11 cellular contexts compared by ENCODE assay signal in genomic region chr19:50427318-50427925, GRCh38. TPM values are rescaled to one million over a fixed set of nuclear protein-coding genes. Genes with fewer than 3 reads are reported as not detected.
A peak's percentile ranks its signal among the peaks of the same experiment; 100 is the strongest.
DNase-seq lines count a peak whose midpoint lies in the region; ATAC-seq and TF ChIP-seq lines count a peak whose summit lies in the region.
"Had no signal": no experiment of that assay in that cellular context is flagged by ENCODE, and none has a peak within 500 bp of the region (broad histone marks: within the 10 kb centered on the region; RNA-seq: fewer than 3 reads in every experiment).

No MANE protein-coding gene starts in this region.

- peak overlapping the region; percentile 71 for H3K4me2 ChIP-seq in skeletal muscle satellite cell (ENCODE audit: low read length)
- H3K4me2 ChIP-seq: KMS-11 had no signal

- ATAC-seq in GM18858 (IDR thresholded peaks at IDR 0.05; ENCODE audit: unreplicated experiment) (no peak), HG03565 (IDR thresholded peaks at IDR 0.05; ENCODE audit: unreplicated experiment) (no peak), HG03469 (IDR thresholded peaks at IDR 0.05; ENCODE audit: unreplicated experiment) (no peak)

- CTCF ChIA-PET in HEK293T (lab: Yijun Ruan, JAX): no interaction called here

- H3K36me3 ChIP-seq in ES-I3 (ENCODE audit: insufficient read depth, low read length): no peaks in the 10 kb centered on the region
- H3K36me3 ChIP-seq in skeletal muscle satellite cell (ENCODE audit: insufficient read depth, low read length): no peaks in the 10 kb centered on the region
- H3K36me3 ChIP-seq: pancreas had no signal

- peak overlapping the region; percentile 58 for H3K27ac ChIP-seq in VCaP
- H3K27ac ChIP-seq: KMS-11 had no signal

- TF ChIP-seq CTCF in VCaP (conservative IDR thresholded peaks at IDR 0.05): no peak
- no peak for TF ChIP-seq CTCF in fibroblast of villous mesenchyme (IDR thresholded peaks at IDR 0.05; ENCODE audit: insufficient read depth, low read depth, low read length)

- H3K9me3 ChIP-seq in ES-I3 (ENCODE audit: control insufficient read depth, insufficient read depth, low read length): no peaks in the 10 kb centered on the region
- no peaks in the 10 kb centered on the region for H3K9me3 ChIP-seq in skeletal muscle satellite cell (replicated peaks; ENCODE audit: low read length)
- H3K9me3 ChIP-seq: pancreas had no signal

- H3K4me3 ChIP-seq in fibroblast of villous mesenchyme (ENCODE audit: low read depth, low read length) (peak overlapping the region; percentile 21), skeletal muscle satellite cell (ENCODE audit: low read length) (no peak overlapping the region)

- POLR2A ChIA-PET in HEK293T (lab: Yijun Ruan, JAX): no interaction called here

- H3K9ac ChIP-seq in ES-I3 (ENCODE audit: low read depth, low read length) (peak overlapping the region; percentile 35; the same call in 1 of the 2 replicates), skeletal muscle satellite cell (ENCODE audit: low read depth, low read length) (no peak overlapping the region)
- H3K9ac ChIP-seq: KMS-11 had no signal

- H3K4me1 ChIP-seq in ES-I3 (ENCODE audit: insufficient read depth, low read length): peaks cover 7% of the 10 kb centered on the region; the same call in 1 of the 2 replicates
- H3K4me1 ChIP-seq in skeletal muscle satellite cell (ENCODE audit: control insufficient read depth, insufficient read depth, low read length): peaks cover 10% of the 10 kb centered on the region

- H3K27me3 ChIP-seq in skeletal muscle satellite cell (ENCODE audit: control insufficient read depth, insufficient read depth, low read length): peaks cover 24% of the 10 kb centered on the region
- H3K27me3 ChIP-seq: pancreas had no signal

- DNase-seq in fibroblast of villous mesenchyme (ENCODE audit: low read depth) (no peak), HEK293T (ENCODE audit: extremely low spot score) (no peak)
- DNase-seq: activated CD4-positive, CD25-positive, alpha-beta regulatory T cell had no signal

TF ChIP-seq in HEK293T, 16 proteins besides CTCF, POLR2A, EP300 and RAD21:
- TF ChIP-seq ZNF384 (IDR thresholded peaks at IDR 0.05) (no peak), FOXA1 (IDR thresholded peaks at IDR 0.05) (no peak), ARNT (IDR thresholded peaks at IDR 0.05) (no peak), SP1 (IDR thresholded peaks at IDR 0.05) (no peak), ELF4 (IDR thresholded peaks at IDR 0.05) (no peak), TARDBP (IDR thresholded peaks at IDR 0.05) (no peak), NFRKB (IDR thresholded peaks at IDR 0.05) (no peak), L3MBTL2 (conservative IDR thresholded peaks at IDR 0.05) (no peak), CTBP1 (IDR thresholded peaks at IDR 0.05; ENCODE audit: borderline replicate concordance) (no peak), PKNOX1 (IDR thresholded peaks at IDR 0.05) (no peak), BHLHE40 (IDR thresholded peaks at IDR 0.05; ENCODE audit: borderline replicate concordance) (no peak), HDGF (IDR thresholded peaks at IDR 0.05; ENCODE audit: borderline replicate concordance) (no peak), FOXK2 (IDR thresholded peaks at IDR 0.05) (no peak), SUZ12 (IDR thresholded peaks at IDR 0.05) (no peak), FOXM1 (IDR thresholded peaks at IDR 0.05; ENCODE audit: borderline replicate concordance) (no peak), LEF1 (IDR thresholded peaks at IDR 0.05; ENCODE audit: borderline replicate concordance) (no peak)

RNA-seq across cellular contexts. Expression of gene MYBPC2, which starts 5.3 kb away (rescaled TPM):
- under 0.01 TPM in 1 of 2 replicates, not detected in the other for total RNA-seq in fibroblast of villous mesenchyme
- total RNA-seq in skeletal muscle satellite cell (2012; rRNA removed): 1.7 TPM in 1 of 2 replicates, not detected in the other

RNA-seq across cellular contexts. Expression of gene SPIB, which starts 8.7 kb away (rescaled TPM):
- not detected in 2 replicates for total RNA-seq in fibroblast of villous mesenchyme
- not detected in 2 replicates for total RNA-seq in skeletal muscle satellite cell (2012; rRNA removed)

RNA-seq across cellular contexts. Expression of gene POLD1, which starts 43.3 kb away (rescaled TPM):
- 22.9 and 25.0 TPM in 2 replicates for total RNA-seq in fibroblast of villous mesenchyme
- total RNA-seq in skeletal muscle satellite cell (2012; rRNA removed): 35.5 and 37.6 TPM in 2 replicates

RNA-seq across cellular contexts. Expression of gene EMC10, which starts 48.9 kb away (rescaled TPM):
- total RNA-seq in fibroblast of villous mesenchyme: 38.7 and 40.6 TPM in 2 replicates
- total RNA-seq in skeletal muscle satellite cell (2012; rRNA removed): 42.8 and 46.9 TPM in 2 replicates

RNA-seq across cellular contexts. Expression of gene GARIN5A, which starts 49.2 kb away (rescaled TPM):
- total RNA-seq in fibroblast of villous mesenchyme: 0.32 TPM in 1 of 2 replicates, not detected in the other
- total RNA-seq in skeletal muscle satellite cell (2012; rRNA removed): under 0.01 and 0.25 TPM in 2 replicates
